In the genomic region with DNA sequence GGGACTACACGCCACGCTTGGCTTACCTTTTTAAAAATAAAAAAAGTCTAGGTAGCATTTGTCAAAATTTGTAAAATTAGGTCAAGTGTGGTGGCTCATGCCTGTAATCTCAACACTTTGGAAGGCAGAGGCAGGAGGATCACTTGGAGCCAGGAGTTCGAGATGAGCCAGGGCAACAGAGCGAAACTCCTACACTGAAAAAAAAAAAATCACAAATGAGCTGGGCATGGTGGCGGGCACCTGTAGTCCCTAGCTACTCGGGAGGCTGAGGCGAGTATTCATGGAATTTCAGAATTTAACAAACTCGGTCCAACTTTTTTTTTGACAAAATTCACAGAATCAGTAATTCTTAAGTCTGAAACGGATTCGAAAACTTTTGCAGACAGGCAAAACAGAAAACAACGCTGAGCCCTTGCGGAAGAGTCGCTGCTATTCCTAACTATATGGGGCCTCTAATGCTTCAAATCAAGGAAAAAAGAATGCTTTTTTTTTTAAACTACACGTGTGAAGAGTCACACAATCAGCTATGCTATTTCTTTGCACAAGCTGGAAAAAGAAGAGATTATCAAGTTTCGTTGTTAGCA, we compare ENCODE assay signal across 8 cellular contexts.
DNase-seq lines count a peak whose midpoint lies in the region; ATAC-seq and TF ChIP-seq lines count a peak whose summit lies in the region.

No MANE protein-coding gene starts in this region.

- peak overlapping the region; percentile 85 for H3K9ac ChIP-seq in adipocyte (ENCODE audit: low read length)

- peaks cover 6% of the 10 kb centered on the region for H3K36me3 Mint-ChIP-seq in activated CD4-positive, alpha-beta T cell treated with anti-CD3 and anti-CD28 coated beads, Interleukin-2, amount 10 ng/mL, durations not matched to agents 24 days and 14 days (ENCODE audit: low read depth)

- intact Hi-C loops in activated CD4-positive, alpha-beta T cell treated with anti-CD3 and anti-CD28 coated beads, Interleukin-2, amount 10 ng/mL, durations not matched to agents 24 days and 14 days (cut with micrococcal nuclease), result loop anchor here (5.0 kb wide), 3 partner anchors 41 to 331 kb away; a partner anchor contains a TSS
- intact Hi-C loops in left lung (cut with DNase I), result no loop called here

- peaks cover 23% of the 10 kb centered on the region for H3K4me1 Mint-ChIP-seq in activated CD4-positive, alpha-beta T cell treated with anti-CD3 and anti-CD28 coated beads, Interleukin-2, amount 10 ng/mL, durations not matched to agents 24 days and 14 days

- peak overlapping the region; percentile 89 for H3K4me3 Mint-ChIP-seq in activated CD4-positive, alpha-beta T cell treated with anti-CD3 and anti-CD28 coated beads, Interleukin-2, amount 10 ng/mL, durations not matched to agents 24 days and 14 days

- no peak for TF ChIP-seq CTCF in left lung (IDR thresholded peaks at IDR 0.05)

- H3K36me3 ChIP-seq in adipocyte (ENCODE audit: control insufficient read depth, insufficient read depth, low read length, severe bottlenecking) (no peaks in the 10 kb centered on the region), left lung (no peaks in the 10 kb centered on the region)

- H3K4me3 ChIP-seq in adipocyte (ENCODE audit: low read length) (peak overlapping the region; percentile 84), left lung (peak overlapping the region; percentile 40 to 71)

- H3K27ac ChIP-seq in left lung, result peak overlapping the region; percentile 85
- H3K27ac ChIP-seq in temporal lobe (ENCODE audit: low read depth, low read length), result peak overlapping the region; percentile 91

- peak overlapping the region; percentile 90 for H3K27ac Mint-ChIP-seq in activated CD4-positive, alpha-beta T cell treated with anti-CD3 and anti-CD28 coated beads, Interleukin-2, amount 10 ng/mL, durations not matched to agents 24 days and 14 days

- H3K4me1 ChIP-seq in adipocyte (ENCODE audit: control insufficient read depth, insufficient read depth, low read length), result peaks cover 21% of the 10 kb centered on the region
- H3K4me1 ChIP-seq in left lung, result peaks cover 9 to 25% of the 10 kb centered on the region in 2 donors

- no peaks in the 10 kb centered on the region for H3K9me3 ChIP-seq in adipocyte (ENCODE audit: control insufficient read depth, low read length)
- no peaks in the 10 kb centered on the region for H3K9me3 ChIP-seq in left lung

- ATAC-seq in left lung, result no peak

- peak; percentile 56 for DNase-seq in activated CD4-positive, alpha-beta T cell treated with anti-CD3 and anti-CD28 coated beads, Interleukin-2, amount 10 ng/mL, durations not matched to agents 24 days and 14 days
- DNase-seq in activated CD4-positive, alpha-beta T cell treated with anti-CD3 and anti-CD28 coated beads for 4 hours, result no peak
- DNase-seq in adipocyte (ENCODE audit: low read depth) (no peak), left lung (no peak), Kasumi-1 (lab: John Stamatoyannopoulos, UW) (no peak), NCI-H2171 treated with DMSO at 0.1 percent for 48 hours (lab: John Stamatoyannopoulos, UW) (no peak), NCI-H526 treated with DMSO at 0.1 percent for 48 hours (lab: John Stamatoyannopoulos, UW) (no peak)

- peaks cover 11% of the 10 kb centered on the region for H3K27me3 Mint-ChIP-seq in activated CD4-positive, alpha-beta T cell treated with anti-CD3 and anti-CD28 coated beads, Interleukin-2, amount 10 ng/mL, durations not matched to agents 24 days and 14 days

- H3K9me3 Mint-ChIP-seq in activated CD4-positive, alpha-beta T cell treated with anti-CD3 and anti-CD28 coated beads, Interleukin-2, amount 10 ng/mL, durations not matched to agents 24 days and 14 days, result no peaks in the 10 kb centered on the region

- H3K27me3 ChIP-seq in adipocyte (replicated peaks; ENCODE audit: control insufficient read depth, insufficient read depth, low read length) (no peaks in the 10 kb centered on the region), left lung (peaks cover 0 to 23% of the 10 kb centered on the region in 2 donors)
